1 cellular context compared by ENCODE assay signal in the genomic region with DNA sequence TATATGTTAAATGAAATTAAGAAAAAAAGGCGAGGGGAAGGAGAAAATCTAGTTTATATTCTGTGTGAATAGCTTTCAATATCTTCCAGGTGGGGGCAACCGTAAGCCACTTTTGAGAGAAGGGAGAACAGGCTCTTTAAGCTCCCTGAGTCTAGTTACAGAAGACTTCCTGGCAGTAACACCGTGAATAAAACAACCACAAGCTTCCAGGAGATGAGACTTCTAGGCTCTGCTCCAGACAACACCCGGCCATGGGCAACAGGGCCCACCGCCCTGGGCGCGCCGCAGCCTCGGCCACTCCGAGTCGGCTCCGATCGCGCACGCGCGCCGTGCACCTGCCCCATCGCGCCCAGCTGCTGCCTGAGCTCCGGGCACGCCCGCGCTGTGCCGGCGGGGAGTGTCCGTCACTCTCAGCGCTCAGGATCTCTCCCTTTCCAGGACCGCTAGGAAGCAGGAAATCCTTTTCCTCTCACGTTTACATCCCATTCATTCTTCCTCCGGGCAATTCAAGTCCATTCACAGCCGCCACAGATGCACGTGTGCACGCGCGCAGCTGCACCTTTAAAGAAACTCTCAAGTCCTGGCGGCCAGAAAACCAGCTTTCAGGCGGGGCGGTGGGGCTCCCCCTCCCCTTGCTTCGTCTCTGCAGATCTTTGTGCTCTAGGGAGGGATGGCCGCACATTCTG.
TF ChIP-seq lines count a peak whose summit lies in the region.

No MANE protein-coding gene starts in this region.

TF ChIP-seq in HepG2, 621 proteins besides CTCF, POLR2A, EP300 and RAD21 (continued from another document):
- peak; percentile 17 for TF ChIP-seq YY1 (IDR thresholded peaks at IDR 0.05; ENCODE audit: insufficient read depth, insufficient replicate concordance, low read depth, low read length)
- 0 out of 2 replicates have a peak, but pooled peaks have one; percentile 51 for TF ChIP-seq BORCS8-MEF2B (CRISPR knock-in tag; IDR thresholded peaks at IDR 0.05)
- 0 out of 2 replicates have a peak, but pooled peaks have one; percentile 24 for TF ChIP-seq HDAC2 (CRISPR knock-in tag; IDR thresholded peaks at IDR 0.05)
- TF ChIP-seq, protein P1, sequence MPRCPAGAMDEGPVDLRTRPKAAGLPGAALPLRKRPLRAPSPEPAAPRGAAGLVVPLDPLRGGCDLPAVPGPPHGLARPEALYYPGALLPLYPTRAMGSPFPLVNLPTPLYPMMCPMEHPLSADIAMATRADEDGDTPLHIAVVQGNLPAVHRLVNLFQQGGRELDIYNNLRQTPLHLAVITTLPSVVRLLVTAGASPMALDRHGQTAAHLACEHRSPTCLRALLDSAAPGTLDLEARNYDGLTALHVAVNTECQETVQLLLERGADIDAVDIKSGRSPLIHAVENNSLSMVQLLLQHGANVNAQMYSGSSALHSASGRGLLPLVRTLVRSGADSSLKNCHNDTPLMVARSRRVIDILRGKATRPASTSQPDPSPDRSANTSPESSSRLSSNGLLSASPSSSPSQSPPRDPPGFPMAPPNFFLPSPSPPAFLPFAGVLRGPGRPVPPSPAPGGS (CRISPR knock-in tag; IDR thresholded peaks at IDR 0.05): peak; percentile 70; the same call in 1 of the 2 replicates
- TF ChIP-seq BHLHE40 (IDR thresholded peaks at IDR 0.05; ENCODE audit: low read length): 0 out of 2 replicates have a peak, but pooled peaks have one; percentile 26
- TF ChIP-seq ZNF552 (CRISPR knock-in tag; IDR thresholded peaks at IDR 0.05; ENCODE audit: borderline replicate concordance): peak; percentile 79; the same call in 1 of the 2 replicates
- peak; percentile 59; the same call in 1 of the 2 replicates for TF ChIP-seq TBX2 (CRISPR knock-in tag; IDR thresholded peaks at IDR 0.05; ENCODE audit: borderline replicate concordance)
- TF ChIP-seq ARNTL (CRISPR knock-in tag; IDR thresholded peaks at IDR 0.05): 0 out of 2 replicates have a peak, but pooled peaks have one; percentile 22
- TF ChIP-seq, protein P2, sequence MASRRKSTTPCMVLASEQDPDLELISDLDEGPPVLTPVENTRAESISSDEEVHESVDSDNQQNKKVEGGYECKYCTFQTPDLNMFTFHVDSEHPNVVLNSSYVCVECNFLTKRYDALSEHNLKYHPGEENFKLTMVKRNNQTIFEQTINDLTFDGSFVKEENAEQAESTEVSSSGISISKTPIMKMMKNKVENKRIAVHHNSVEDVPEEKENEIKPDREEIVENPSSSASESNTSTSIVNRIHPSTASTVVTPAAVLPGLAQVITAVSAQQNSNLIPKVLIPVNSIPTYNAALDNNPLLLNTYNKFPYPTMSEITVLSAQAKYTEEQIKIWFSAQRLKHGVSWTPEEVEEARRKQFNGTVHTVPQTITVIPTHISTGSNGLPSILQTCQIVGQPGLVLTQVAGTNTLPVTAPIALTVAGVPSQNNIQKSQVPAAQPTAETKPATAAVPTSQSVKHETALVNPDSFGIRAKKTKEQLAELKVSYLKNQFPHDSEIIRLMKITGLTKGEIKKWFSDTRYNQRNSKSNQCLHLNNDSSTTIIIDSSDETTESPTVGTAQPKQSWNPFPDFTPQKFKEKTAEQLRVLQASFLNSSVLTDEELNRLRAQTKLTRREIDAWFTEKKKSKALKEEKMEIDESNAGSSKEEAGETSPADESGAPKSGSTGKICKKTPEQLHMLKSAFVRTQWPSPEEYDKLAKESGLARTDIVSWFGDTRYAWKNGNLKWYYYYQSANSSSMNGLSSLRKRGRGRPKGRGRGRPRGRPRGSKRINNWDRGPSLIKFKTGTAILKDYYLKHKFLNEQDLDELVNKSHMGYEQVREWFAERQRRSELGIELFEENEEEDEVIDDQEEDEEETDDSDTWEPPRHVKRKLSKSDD (CRISPR knock-in tag; IDR thresholded peaks at IDR 0.05; ENCODE audit: low read depth): 0 out of 2 replicates have a peak, but pooled peaks have one; percentile 47
- TF ChIP-seq, protein P3, sequence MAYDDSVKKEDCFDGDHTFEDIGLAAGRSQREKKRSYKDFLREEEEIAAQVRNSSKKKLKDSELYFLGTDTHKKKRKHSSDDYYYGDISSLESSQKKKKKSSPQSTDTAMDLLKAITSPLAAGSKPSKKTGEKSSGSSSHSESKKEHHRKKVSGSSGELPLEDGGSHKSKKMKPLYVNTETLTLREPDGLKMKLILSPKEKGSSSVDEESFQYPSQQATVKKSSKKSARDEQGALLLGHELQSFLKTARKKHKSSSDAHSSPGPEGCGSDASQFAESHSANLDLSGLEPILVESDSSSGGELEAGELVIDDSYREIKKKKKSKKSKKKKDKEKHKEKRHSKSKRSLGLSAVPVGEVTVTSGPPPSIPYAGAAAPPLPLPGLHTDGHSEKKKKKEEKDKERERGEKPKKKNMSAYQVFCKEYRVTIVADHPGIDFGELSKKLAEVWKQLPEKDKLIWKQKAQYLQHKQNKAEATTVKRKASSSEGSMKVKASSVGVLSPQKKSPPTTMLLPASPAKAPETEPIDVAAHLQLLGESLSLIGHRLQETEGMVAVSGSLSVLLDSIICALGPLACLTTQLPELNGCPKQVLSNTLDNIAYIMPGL (CRISPR knock-in tag; IDR thresholded peaks at IDR 0.05; ENCODE audit: borderline replicate concordance in 1 of 2, low read depth in 1 of 2): peak in 1 of 2 experiments; percentile 46; a peak in 1 of 4 replicates
- TF ChIP-seq ZNF678 (CRISPR knock-in tag; IDR thresholded peaks at IDR 0.05): 0 out of 2 replicates have a peak, but pooled peaks have one; percentile 20
- TF ChIP-seq, protein P4, sequence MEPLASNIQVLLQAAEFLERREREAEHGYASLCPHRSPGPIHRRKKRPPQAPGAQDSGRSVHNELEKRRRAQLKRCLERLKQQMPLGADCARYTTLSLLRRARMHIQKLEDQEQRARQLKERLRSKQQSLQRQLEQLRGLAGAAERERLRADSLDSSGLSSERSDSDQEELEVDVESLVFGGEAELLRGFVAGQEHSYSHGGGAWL (CRISPR knock-in tag; IDR thresholded peaks at IDR 0.05): peak; percentile 72; the same call in 1 of the 2 replicates
- TF ChIP-seq NONO (IDR thresholded peaks at IDR 0.05): no peak
- TF ChIP-seq NONO (CRISPR knock-in tag; conservative IDR thresholded peaks at IDR 0.05): 0 out of 2 replicates have a peak, but pooled peaks have one; percentile 27
- no peak for TF ChIP-seq HOMEZ (CRISPR knock-in tag; IDR thresholded peaks at IDR 0.05; ENCODE audit: low read depth)
- peak; percentile 45 for TF ChIP-seq RBM39 (IDR thresholded peaks at IDR 0.05; ENCODE audit: low read depth, low read length, poor library complexity, severe bottlenecking)
- TF ChIP-seq, protein P5, sequence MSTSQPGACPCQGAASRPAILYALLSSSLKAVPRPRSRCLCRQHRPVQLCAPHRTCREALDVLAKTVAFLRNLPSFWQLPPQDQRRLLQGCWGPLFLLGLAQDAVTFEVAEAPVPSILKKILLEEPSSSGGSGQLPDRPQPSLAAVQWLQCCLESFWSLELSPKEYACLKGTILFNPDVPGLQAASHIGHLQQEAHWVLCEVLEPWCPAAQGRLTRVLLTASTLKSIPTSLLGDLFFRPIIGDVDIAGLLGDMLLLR (CRISPR knock-in tag; IDR thresholded peaks at IDR 0.05): peak; percentile 67; the same call in 1 of the 2 replicates
- TF ChIP-seq TFDP1 (CRISPR knock-in tag; IDR thresholded peaks at IDR 0.05; ENCODE audit: borderline replicate concordance): peak; percentile 76; the same call in 1 of the 2 replicates
- TF ChIP-seq ZFP91 (CRISPR knock-in tag; IDR thresholded peaks at IDR 0.05; ENCODE audit: borderline replicate concordance): peak; percentile 70; the same call in 1 of the 2 replicates
